8 cellular contexts compared by ENCODE assay signal in genomic region chr17:29292992-29293889, GRCh38. TPM values are rescaled to one million over a fixed set of nuclear protein-coding genes. Genes with fewer than 3 reads are reported as not detected.
DNase-seq lines count a peak whose midpoint lies in the region; ATAC-seq lines count a peak whose summit lies in the region.

No MANE protein-coding gene starts in this region.

- H3K9ac ChIP-seq in mesenchymal stem cell (ENCODE audit: low read length) = peak overlapping the region; percentile 100

- no peak overlapping the region for H2AFZ ChIP-seq in mesenchymal stem cell (ENCODE audit: low read depth, low read length)

- H3K27ac ChIP-seq in mesenchymal stem cell (ENCODE audit: low read length, poor library complexity, severe bottlenecking) = peak overlapping the region; percentile 92

- H3K4ac ChIP-seq in mesenchymal stem cell (ENCODE audit: low read depth in 1 of 2, low read length in 2 of 2) = peak overlapping the region; percentile 39 to 94

- no peaks in the 10 kb centered on the region for H3K79me1 ChIP-seq in mesenchymal stem cell (replicated peaks; ENCODE audit: low read length, poor library complexity, severe bottlenecking)

- no peaks in the 10 kb centered on the region for H3K9me3 Mint-ChIP-seq in effector memory CD8-positive, alpha-beta T cell

- peaks cover 41 to 45% of the 10 kb centered on the region in 2 donors for H3K4me1 Mint-ChIP-seq in effector memory CD8-positive, alpha-beta T cell (ENCODE audit: low read depth in 2 of 2)

- H3K4me2 ChIP-seq in mesenchymal stem cell (ENCODE audit: low read length, poor library complexity, severe bottlenecking) = peak overlapping the region; percentile 52

- H2BK15ac ChIP-seq in mesenchymal stem cell (ENCODE audit: low read depth, poor library complexity, severe bottlenecking) = peak overlapping the region; percentile 94

- H3K14ac ChIP-seq in mesenchymal stem cell (ENCODE audit: low read length in 2 of 2) = peak overlapping the region in 1 of 2 experiments; percentile 99

- H3K36me3 Mint-ChIP-seq in effector memory CD8-positive, alpha-beta T cell (ENCODE audit: insufficient read depth) = peaks cover 49% of the 10 kb centered on the region

- peak overlapping the region; percentile 78 to 100 for H3K4me3 ChIP-seq in mesenchymal stem cell (ENCODE audit: insufficient read depth in 1 of 2, low read depth in 1 of 2, low read length in 2 of 2)

- DNase-seq in DMS79 (lab: John Stamatoyannopoulos, UW) = peak; percentile 54
- peak; percentile 74 to 91 for DNase-seq in NCI-H526 (lab: John Stamatoyannopoulos, UW)
- DNase-seq in activated CD8-positive, alpha-beta memory T cell treated with anti-CD3 and anti-CD28 coated beads for 24 hours = peak; percentile 83
- peak; percentile 23 to 34 (median 31) for DNase-seq in effector memory CD8-positive, alpha-beta T cell
- DNase-seq in mesenchymal stem cell = peak; percentile 67
- peak; percentile 21 for DNase-seq in stimulated activated CD8-positive, alpha-beta memory T cell treated with anti-CD3 and anti-CD28 coated beads, Interleukin-15, amount 100 ng/mL, for 1 hour (ENCODE audit: low read depth)
- DNase-seq in SHP77 treated with DMSO at 0.1 percent for 48 hours (lab: John Stamatoyannopoulos, UW) = no peak

- peak overlapping the region; percentile 71 for H4K91ac ChIP-seq in mesenchymal stem cell (ENCODE audit: low read length)

- H3K23ac ChIP-seq in mesenchymal stem cell (ENCODE audit: low read length in 2 of 2) = peak overlapping the region in 1 of 2 experiments; percentile 92

- peak overlapping the region; percentile 10 for H4K8ac ChIP-seq in mesenchymal stem cell (ENCODE audit: low read length)

- H3K27me3 ChIP-seq in mesenchymal stem cell (ENCODE audit: control insufficient read depth in 1 of 2, insufficient read depth in 1 of 2, low read length in 2 of 2) = no peaks in the 10 kb centered on the region

- ATAC-seq in HG02588 (IDR thresholded peaks at IDR 0.05; ENCODE audit: unreplicated experiment) = peak; percentile 27
- ATAC-seq in effector memory CD8-positive, alpha-beta T cell (replicated peaks) = peak; percentile 27

- peak overlapping the region; percentile 92 for H2BK5ac ChIP-seq in mesenchymal stem cell (ENCODE audit: low read depth, low read length, poor library complexity, severe bottlenecking)

- under 1% methylated on average over 30 of the region's 54 CpGs for WGBS in mesenchymal stem cell

- H2BK12ac ChIP-seq in mesenchymal stem cell (ENCODE audit: low read length in 2 of 2) = peak overlapping the region in 1 of 2 experiments; percentile 59

- H3K9me3 ChIP-seq in mesenchymal stem cell (ENCODE audit: control insufficient read depth, low read length) = no peaks in the 10 kb centered on the region

- peak overlapping the region; percentile 91 to 99 for H3K18ac ChIP-seq in mesenchymal stem cell (ENCODE audit: low read depth in 1 of 2, low read length in 2 of 2)

- peak overlapping the region; percentile 94 to 98 for H3K4me3 Mint-ChIP-seq in effector memory CD8-positive, alpha-beta T cell

- no peaks in the 10 kb centered on the region for H3K27me3 Mint-ChIP-seq in effector memory CD8-positive, alpha-beta T cell

- peak overlapping the region; percentile 8 for H2AK5ac ChIP-seq in mesenchymal stem cell (ENCODE audit: low read length, severe bottlenecking)

- peaks cover 8% of the 10 kb centered on the region for H3K4me1 ChIP-seq in mesenchymal stem cell (ENCODE audit: control insufficient read depth, insufficient read depth, low read depth, low read length)

- peak overlapping the region; percentile 85 for H2BK120ac ChIP-seq in mesenchymal stem cell (ENCODE audit: low read depth, low read length)

- H3K27ac Mint-ChIP-seq in effector memory CD8-positive, alpha-beta T cell = peak overlapping the region; percentile 95 to 96

- peaks cover 6 to 23% of the 10 kb centered on the region in 2 experiments for H3K36me3 ChIP-seq in mesenchymal stem cell (ENCODE audit: control insufficient read depth in 1 of 2, insufficient read depth in 2 of 2, low read depth in 1 of 2, low read length in 2 of 2)

RNA-seq across cellular contexts. Expression of gene NUFIP2, which starts 0.7 kb away (rescaled TPM):
- polyA plus RNA-seq in mesenchymal stem cell (2013, experiment 1 of 2) = 24.4 TPM
- polyA plus RNA-seq in mesenchymal stem cell (2013, experiment 2 of 2) = 22.7 TPM

RNA-seq across cellular contexts. Expression of gene CRYBA1, which starts 46.6 kb away (rescaled TPM):
- not detected for polyA plus RNA-seq in mesenchymal stem cell (2013, experiment 1 of 2)
- polyA plus RNA-seq in mesenchymal stem cell (2013, experiment 2 of 2) = not detected
